13 cellular contexts compared by ENCODE assay signal in genomic region chr16:72963508-72963907, GRCh38.
DNase-seq lines count a peak whose midpoint lies in the region; ATAC-seq, FAIRE-seq and TF ChIP-seq lines count a peak whose summit lies in the region.
"Had no signal": no experiment of that assay in that cellular context is flagged by ENCODE, and none has a peak within 500 bp of the region (broad histone marks: within the 10 kb centered on the region; RNA-seq: fewer than 3 reads in every experiment).

No MANE protein-coding gene starts in this region.

- H3K79me2 ChIP-seq in astrocyte (ENCODE audit: insufficient read depth, low read length): peaks cover 64% of the 10 kb centered on the region
- peaks cover 15% of the 10 kb centered on the region for H3K79me2 ChIP-seq in smooth muscle cell (ENCODE audit: low read depth)

- peaks cover 3% of the 10 kb centered on the region for H3K27me3 Mint-ChIP-seq in HFFc6 (ENCODE audit: insufficient read depth)
- no peaks in the 10 kb centered on the region for H3K27me3 Mint-ChIP-seq in astrocyte (ENCODE audit: low read depth, unreplicated experiment)
- peaks cover 5% of the 10 kb centered on the region for H3K27me3 Mint-ChIP-seq in nephron progenitor cell (ENCODE audit: low read depth, poor library complexity)
- H3K27me3 Mint-ChIP-seq in stimulated activated memory B cell treated with anti-CD40 and anti-IgM and Interleukin-4, amounts not matched to agents 10 μg/mL and 1 μg/mL and 100 μg/mL, for 72 hours: no peaks in the 10 kb centered on the region

- H3K4me1 ChIP-seq in astrocyte (ENCODE audit: insufficient read depth, low read length): peaks cover 4% of the 10 kb centered on the region
- peaks cover 11% of the 10 kb centered on the region for H3K4me1 ChIP-seq in smooth muscle cell (ENCODE audit: low read depth)

- H3K27me3 ChIP-seq in astrocyte (ENCODE audit: insufficient read depth, low read length): no peaks in the 10 kb centered on the region
- no peaks in the 10 kb centered on the region for H3K27me3 ChIP-seq in smooth muscle cell (ENCODE audit: low read depth)

- H3K4me2 ChIP-seq in astrocyte (ENCODE audit: low read length) (peak overlapping the region; percentile 18), smooth muscle cell (peak overlapping the region; percentile 1)
- H3K4me2 ChIP-seq: GM23338 had no signal

- no peaks in the 10 kb centered on the region for H3F3A ChIP-seq in smooth muscle cell (ENCODE audit: low read depth)

- H3K4me3 ChIP-seq in astrocyte (ENCODE audit: insufficient read depth, low read depth, low read length) (no peak overlapping the region), smooth muscle cell (no peak overlapping the region)
- H3K4me3 ChIP-seq: GM23338 had no signal

- H3K9me3 ChIP-seq in astrocyte (ENCODE audit: insufficient read depth, low read depth, low read length) (no peaks in the 10 kb centered on the region), smooth muscle cell (replicated peaks; ENCODE audit: low read depth) (no peaks in the 10 kb centered on the region)

- H3K36me3 Mint-ChIP-seq in HFFc6 (ENCODE audit: low read depth) (peaks cover 34% of the 10 kb centered on the region), astrocyte (ENCODE audit: low read depth, unreplicated experiment) (peaks cover 9% of the 10 kb centered on the region), nephron progenitor cell (ENCODE audit: low read depth) (peaks cover 71% of the 10 kb centered on the region)
- H3K36me3 Mint-ChIP-seq in stimulated activated memory B cell treated with anti-CD40 and anti-IgM and Interleukin-4, amounts not matched to agents 10 μg/mL and 1 μg/mL and 100 μg/mL, for 72 hours: peaks cover 23% of the 10 kb centered on the region
- H3K36me3 Mint-ChIP-seq: CD8-positive, alpha-beta T cell had no signal

- H3K4me1 Mint-ChIP-seq in HFFc6 (ENCODE audit: low read depth): peaks cover 40% of the 10 kb centered on the region
- peaks cover 16% of the 10 kb centered on the region for H3K4me1 Mint-ChIP-seq in astrocyte (ENCODE audit: low read depth, unreplicated experiment)
- H3K4me1 Mint-ChIP-seq in nephron progenitor cell: peaks cover 50% of the 10 kb centered on the region
- peaks cover 6% of the 10 kb centered on the region for H3K4me1 Mint-ChIP-seq in stimulated activated memory B cell treated with anti-CD40 and anti-IgM and Interleukin-4, amounts not matched to agents 10 μg/mL and 1 μg/mL and 100 μg/mL, for 72 hours
- H3K4me1 Mint-ChIP-seq: CD14-positive monocyte had no signal

- TF ChIP-seq CTCF in HFFc6 (IDR thresholded peaks at IDR 0.05): no peak
- no peak for TF ChIP-seq CTCF in astrocyte (IDR thresholded peaks at IDR 0.05; ENCODE audit: insufficient read depth, low read depth, low read length)
- TF ChIP-seq CTCF in nephron progenitor cell (IDR thresholded peaks at IDR 0.05): no peak
- TF ChIP-seq CTCF in smooth muscle cell (IDR thresholded peaks at IDR 0.05; ENCODE audit: borderline replicate concordance, insufficient read depth, poor library complexity, severe bottlenecking): no peak

- 75% methylated on average over 4 of the region's 4 CpGs for WGBS in smooth muscle cell (ENCODE audit: low lambda C conversion rate)

- FAIRE-seq in astrocyte (lab: Jason Lieb, UNC): no peak

- peak overlapping the region; percentile 24; the same call in 1 of the 2 replicates for H3K27ac Mint-ChIP-seq in HFFc6
- no peak overlapping the region for H3K27ac Mint-ChIP-seq in astrocyte (ENCODE audit: unreplicated experiment)
- peak overlapping the region; percentile 72 for H3K27ac Mint-ChIP-seq in nephron progenitor cell
- H3K27ac Mint-ChIP-seq in stimulated activated memory B cell treated with anti-CD40 and anti-IgM and Interleukin-4, amounts not matched to agents 10 μg/mL and 1 μg/mL and 100 μg/mL, for 72 hours: no peak overlapping the region
- H3K27ac Mint-ChIP-seq: CD8-positive, alpha-beta T cell; GM23338 had no signal

- H3K36me3 ChIP-seq in astrocyte (ENCODE audit: insufficient read depth, low read length) (peaks cover 3% of the 10 kb centered on the region), smooth muscle cell (ENCODE audit: low read depth) (no peaks in the 10 kb centered on the region)

- DNase-seq in HFFc6 (no peak), astrocyte (ENCODE audit: low read depth) (no peak), nephron progenitor cell (no peak), smooth muscle cell (lab: John Stamatoyannopoulos, UW; ENCODE audit: unreplicated experiment) (no peak), SHP77 (lab: John Stamatoyannopoulos, UW) (no peak)
- DNase-seq: CD8-positive, alpha-beta T cell; DMS53; GF-D8; H7 had no signal

- H3K27ac ChIP-seq in astrocyte (ENCODE audit: low read depth, low read length): no peak overlapping the region
- H3K27ac ChIP-seq in smooth muscle cell (ENCODE audit: low read depth): no peak overlapping the region

- no peak overlapping the region for H3K9ac ChIP-seq in astrocyte (ENCODE audit: low read length)
- H3K9ac ChIP-seq in smooth muscle cell (ENCODE audit: low read depth): no peak overlapping the region

- H4K20me1 ChIP-seq in astrocyte (ENCODE audit: insufficient read depth, low read length): peaks cover 60% of the 10 kb centered on the region
- peaks cover 58% of the 10 kb centered on the region for H4K20me1 ChIP-seq in smooth muscle cell (ENCODE audit: low read depth)

- no peak overlapping the region for H2AFZ ChIP-seq in astrocyte (ENCODE audit: low read depth, low read length)
- no peak overlapping the region for H2AFZ ChIP-seq in smooth muscle cell (ENCODE audit: low read depth)
- H2AFZ ChIP-seq: GM23338 had no signal

- no peak overlapping the region for H3K4me3 Mint-ChIP-seq in HFFc6
- H3K4me3 Mint-ChIP-seq in astrocyte (ENCODE audit: unreplicated experiment): no peak overlapping the region
- no peak overlapping the region for H3K4me3 Mint-ChIP-seq in nephron progenitor cell
- H3K4me3 Mint-ChIP-seq in stimulated activated memory B cell treated with anti-CD40 and anti-IgM and Interleukin-4, amounts not matched to agents 10 μg/mL and 1 μg/mL and 100 μg/mL, for 72 hours: no peak overlapping the region
- H3K4me3 Mint-ChIP-seq: CD14-positive monocyte; CD8-positive, alpha-beta T cell; GM23338 had no signal

- ATAC-seq in GM21381 (IDR thresholded peaks at IDR 0.05; ENCODE audit: unreplicated experiment): no peak
- ATAC-seq in stimulated activated memory B cell treated with anti-CD40 and anti-IgM and Interleukin-4, amounts not matched to agents 10 μg/mL and 1 μg/mL and 100 μg/mL, for 72 hours: no peak
- ATAC-seq: CD8-positive, alpha-beta T cell had no signal

- H3K9me3 Mint-ChIP-seq in HFFc6: no peaks in the 10 kb centered on the region
- no peaks in the 10 kb centered on the region for H3K9me3 Mint-ChIP-seq in astrocyte (ENCODE audit: unreplicated experiment)
- peaks cover 4% of the 10 kb centered on the region for H3K9me3 Mint-ChIP-seq in nephron progenitor cell
- peaks cover 3% of the 10 kb centered on the region for H3K9me3 Mint-ChIP-seq in stimulated activated memory B cell treated with anti-CD40 and anti-IgM and Interleukin-4, amounts not matched to agents 10 μg/mL and 1 μg/mL and 100 μg/mL, for 72 hours
- H3K9me3 Mint-ChIP-seq: CD8-positive, alpha-beta T cell; GM23338 had no signal

Comparison
In these comparisons a context has a peak if more than half of its experiments do, and no peak if none do; other contexts are left out.
1. H3K27ac Mint-ChIP-seq: peak in HFFc6 (single experiment) and nephron progenitor cell (single experiment); none in astrocyte (single experiment) and stimulated activated memory B cell treated with anti-CD40 and anti-IgM and Interleukin-4, amounts not matched to agents 10 μg/mL and 1 μg/mL and 100 μg/mL, for 72 hours (single experiment).